ENCODE assay signal across 15 cellular contexts in the genomic region with DNA sequence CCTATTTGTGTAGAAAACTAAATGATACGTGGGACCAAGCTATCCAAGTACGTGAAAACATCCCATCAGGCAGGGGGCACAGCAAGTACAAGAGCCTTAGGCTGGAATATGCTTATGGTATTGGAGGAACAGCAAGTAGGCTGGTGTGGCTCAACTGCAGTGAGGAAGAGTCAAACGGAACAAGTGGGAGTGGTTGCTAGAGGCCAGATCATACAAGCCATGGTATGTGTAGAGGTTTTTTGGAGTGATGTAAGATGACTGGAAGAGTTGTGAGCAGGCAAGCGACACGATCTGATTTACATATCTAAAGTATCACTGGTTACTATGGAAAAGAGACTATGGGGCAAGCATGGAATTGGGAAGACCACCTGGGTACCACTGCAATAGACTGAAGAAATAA.
"Had no signal": no experiment of that assay in that cellular context is flagged by ENCODE, and none has a peak within 500 bp of the region (broad histone marks: within the 10 kb centered on the region; RNA-seq: fewer than 3 reads in every experiment).

No MANE protein-coding gene starts in this region.

- H3K9me3 Mint-ChIP-seq: brain; effector memory CD8-positive, alpha-beta T cell; naive thymus-derived CD4-positive, alpha-beta T cell had no signal

- H3K9me3 ChIP-seq: neutrophil, right atrium auricular region, thyroid gland, vagina had no signal

- H3K36me3 ChIP-seq: neutrophil, right atrium auricular region, thyroid gland, vagina had no signal

- H3K4me3 Mint-ChIP-seq: brain; effector memory CD8-positive, alpha-beta T cell; naive thymus-derived CD4-positive, alpha-beta T cell had no signal

- H3K27me3 ChIP-seq: neutrophil, right atrium auricular region, thyroid gland, vagina had no signal

- DNase-seq: activated CD4-positive, CD25-positive, alpha-beta regulatory T cell treated with anti-CD3 and anti-CD28 coated beads, Interleukin-2, amount 50 U/mL, for 72 hours; activated naive CD4-positive, alpha-beta T cell; amniotic stem cell; effector memory CD8-positive, alpha-beta T cell; erythroblast; hypothalamus; kidney glomerular epithelial cell; naive thymus-derived CD4-positive, alpha-beta T cell; posterior cingulate gyrus; small intestine; thyroid gland had no signal

- H3K27ac ChIP-seq: neutrophil, right atrium auricular region, thyroid gland, vagina had no signal

- ATAC-seq: effector memory CD8-positive, alpha-beta T cell; naive thymus-derived CD4-positive, alpha-beta T cell had no signal

- H3K27me3 Mint-ChIP-seq: brain; effector memory CD8-positive, alpha-beta T cell; naive thymus-derived CD4-positive, alpha-beta T cell had no signal

- H3K4me3 ChIP-seq: right atrium auricular region, thyroid gland, vagina had no signal
